Comparison of ENCODE assay signal across 8 cellular contexts in the genomic region with DNA sequence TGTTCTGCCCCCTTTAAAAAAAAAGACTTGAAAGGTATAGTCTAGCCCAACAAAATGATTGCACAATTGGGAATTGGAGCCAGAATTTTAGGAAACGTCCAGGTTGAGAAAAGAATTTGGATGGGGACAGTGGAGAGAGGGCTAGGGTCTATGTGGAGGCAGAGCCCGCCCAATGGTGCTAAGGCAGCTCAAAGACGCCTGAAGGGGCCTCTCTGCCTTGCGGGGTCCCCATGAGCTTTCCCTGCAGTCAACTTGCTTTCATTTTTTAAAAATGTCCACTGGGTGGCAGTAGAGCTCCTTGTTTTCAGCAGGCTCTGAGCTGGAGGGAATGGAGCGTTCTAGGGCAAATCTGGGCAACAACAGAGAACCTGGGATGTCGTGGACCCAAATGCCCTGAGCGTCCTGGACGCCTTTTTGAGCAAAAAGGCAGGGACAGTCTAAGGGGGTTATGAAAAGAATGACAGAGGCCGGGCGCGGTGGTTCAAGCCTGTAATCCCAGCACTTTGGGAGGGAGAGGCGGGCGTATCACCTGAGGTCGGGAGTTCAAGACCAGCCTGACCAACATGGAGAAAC.
DNase-seq lines count a peak whose midpoint lies in the region; ATAC-seq, FAIRE-seq and TF ChIP-seq lines count a peak whose summit lies in the region.

No MANE protein-coding gene starts in this region.

- H3K4me1 Mint-ChIP-seq in central memory CD8-positive, alpha-beta T cell: peaks cover 7% of the 10 kb centered on the region

- peak overlapping the region; percentile 46 for H3K4me3 ChIP-seq in WI38 (ENCODE audit: low read depth, low read length)

- H3K9me3 Mint-ChIP-seq in central memory CD8-positive, alpha-beta T cell: no peaks in the 10 kb centered on the region

- DNase-seq in NCI-H226 (peak; percentile 43), kidney glomerular epithelial cell (lab: John Stamatoyannopoulos, UW) (peak; percentile 63)
- peak; percentile 25 to 51 for DNase-seq in central memory CD8-positive, alpha-beta T cell (ENCODE audit: low spot score in 2 of 2)
- DNase-seq in stimulated activated CD4-positive, alpha-beta T cell treated with anti-CD3 and anti-CD28 coated beads, Interleukin-1b, Interleukin-23, amount 100 ng/mL, for 48 hours: peak; percentile 55

- peak; percentile 74 for FAIRE-seq in G401.6 (lab: Jason Lieb, UNC)

- peaks cover 10% of the 10 kb centered on the region for H3K36me3 Mint-ChIP-seq in central memory CD8-positive, alpha-beta T cell (ENCODE audit: insufficient read depth)

- H3K27me3 Mint-ChIP-seq in central memory CD8-positive, alpha-beta T cell: peaks cover 46% of the 10 kb centered on the region

- no peak overlapping the region for H3K27ac Mint-ChIP-seq in central memory CD8-positive, alpha-beta T cell (ENCODE audit: low read depth)

- no peak overlapping the region for H3K4me3 Mint-ChIP-seq in central memory CD8-positive, alpha-beta T cell

- ATAC-seq in HG02870 (IDR thresholded peaks at IDR 0.05; ENCODE audit: unreplicated experiment): peak; percentile 52
- peak; percentile 80 for ATAC-seq in central memory CD8-positive, alpha-beta T cell (replicated peaks; ENCODE audit: extremely low read depth, poor library complexity, severe bottlenecking)
- no peak for ATAC-seq in HG02571 (IDR thresholded peaks at IDR 0.05; ENCODE audit: unreplicated experiment)

- peak; percentile 39 for TF ChIP-seq CTCF in WI38 (IDR thresholded peaks at IDR 0.05; ENCODE audit: low read depth, low read length)
